10 cellular contexts compared by ENCODE assay signal in the genomic region with DNA sequence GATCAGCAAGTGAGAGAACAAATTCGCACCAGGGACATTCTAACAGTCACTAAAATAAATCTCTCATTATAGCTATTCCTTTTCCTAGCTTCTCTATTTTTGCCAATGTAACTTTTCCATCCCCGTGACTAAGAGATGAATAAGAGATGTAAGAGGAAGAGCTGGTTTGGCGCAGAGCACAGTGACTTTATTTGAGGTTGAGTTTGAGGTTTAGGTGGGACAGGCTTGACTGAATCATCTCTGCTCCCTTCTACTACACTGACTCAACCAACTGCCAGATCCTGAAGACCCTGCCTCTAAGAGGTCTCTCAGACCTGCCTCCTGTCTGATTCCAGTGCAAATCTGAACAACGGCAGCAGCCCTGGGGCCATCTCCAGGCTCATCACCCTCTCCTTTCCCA. TPM values are rescaled to one million over a fixed set of nuclear protein-coding genes. Genes with fewer than 3 reads are reported as not detected.
A peak's percentile ranks its signal among the peaks of the same experiment; 100 is the strongest.
DNase-seq lines count a peak whose midpoint lies in the region; ATAC-seq and TF ChIP-seq lines count a peak whose summit lies in the region.
"Had no signal": no experiment of that assay in that cellular context is flagged by ENCODE, and none has a peak within 500 bp of the region (broad histone marks: within the 10 kb centered on the region; RNA-seq: fewer than 3 reads in every experiment).

No MANE protein-coding gene starts in this region.

- ATAC-seq in RWPE2 (ENCODE audit: low read depth) (peak; percentile 75; the same call in 2 of the 3 replicates), HG03175 (IDR thresholded peaks at IDR 0.05; ENCODE audit: unreplicated experiment) (no peak), HG02642 (IDR thresholded peaks at IDR 0.05; ENCODE audit: poor library complexity, unreplicated experiment) (no peak)

- in situ Hi-C loops in ACHN (cut with HindIII; ENCODE audit: low pct_ligation_motif_present, low pct_unique_long_range_greater_than_20kb, low sequenced_read_pairs) = no loop called here

- peaks cover 5% of the 10 kb centered on the region for H3K4me1 ChIP-seq in RWPE2 (ENCODE audit: insufficient read depth, poor library complexity, severe bottlenecking)

- no peaks in the 10 kb centered on the region for H3K9me3 ChIP-seq in RWPE2 (ENCODE audit: severe bottlenecking)

- no peak overlapping the region for H3K4me3 ChIP-seq in AG04449 (ENCODE audit: low read depth, low read length)
- H3K4me3 ChIP-seq in RWPE2 (ENCODE audit: severe bottlenecking) = no peak overlapping the region
- no peak overlapping the region for H3K4me3 ChIP-seq in fibroblast of pulmonary artery (replicated peaks; ENCODE audit: low read depth, low read length)

- CTCF ChIA-PET in AG04449 (lab: Yijun Ruan, JAX) = interaction anchor here (0.6 to 1.7 kb wide), 2 partner anchors 12 to 28 kb away, joined by 4 to 5 read pairs; no protein-coding TSS in a partner anchor

- POLR2A ChIA-PET in AG04449 (lab: Yijun Ruan, JAX) = interaction anchor here (0.7 to 1.0 kb wide), 2 partner anchors 16 to 28 kb away, joined by 3 read pairs; partner anchors contain the start of gene RFX8

- DNase-seq in AG04449 (ENCODE audit: low read depth, low spot score) = peak; percentile 34
- peak; percentile 17 for DNase-seq in H4 (ENCODE audit: low spot score)
- no peak for DNase-seq in RWPE2 (ENCODE audit: low spot score)
- DNase-seq in fibroblast of pulmonary artery (ENCODE audit: low read depth) = peak; percentile 52
- no peak for DNase-seq in ACHN
- DNase-seq in caudate nucleus (lab: John Stamatoyannopoulos, UW) = no peak
- DNase-seq: COR-L47, NCI-H524 had no signal

- H3K36me3 ChIP-seq in RWPE2 (ENCODE audit: low read depth) = no peaks in the 10 kb centered on the region

- no peaks in the 10 kb centered on the region for H3K27me3 ChIP-seq in RWPE2 (ENCODE audit: insufficient read depth, poor library complexity, severe bottlenecking)

- no peak overlapping the region for H3K27ac ChIP-seq in RWPE2 (ENCODE audit: poor library complexity, severe bottlenecking)
- no peak overlapping the region for H3K27ac ChIP-seq in caudate nucleus (ENCODE audit: low read depth, low read length)

- no peak for TF ChIP-seq CTCF in AG04449 (IDR thresholded peaks at IDR 0.05; ENCODE audit: insufficient read depth, low read length, missing control alignments)
- TF ChIP-seq CTCF in RWPE2 (IDR thresholded peaks at IDR 0.05; ENCODE audit: poor library complexity, severe bottlenecking) = no peak
- TF ChIP-seq CTCF in fibroblast of pulmonary artery (IDR thresholded peaks at IDR 0.05; ENCODE audit: low read length, missing control alignments) = no peak

RNA-seq across cellular contexts. Expression of gene RFX8, which starts 28.0 kb away (rescaled TPM):
- 0.41 TPM in 1 of 2 replicates, not detected in the other for total RNA-seq in H4 (2014; rRNA removed; shearing (Covaris generic))

RNA-seq across cellular contexts. Expression of gene CREG2, which starts 59.6 kb away (rescaled TPM):
- not detected in 2 replicates for total RNA-seq in H4 (2014; rRNA removed; shearing (Covaris generic))

Comparison
In these comparisons a context has a peak if more than half of its experiments do, and no peak if none do; other contexts are left out.
1. DNase-seq: peak in AG04449 (single experiment), H4 (single experiment) and fibroblast of pulmonary artery (single experiment); none in RWPE2 (single experiment), ACHN (single experiment) and caudate nucleus (0 of 61).